Comparison of ENCODE assay signal across 10 cellular contexts in genomic region chr1:23792151-23792945, GRCh38. TPM values are rescaled to one million over a fixed set of nuclear protein-coding genes. Genes with fewer than 3 reads are reported as not detected.
DNase-seq lines count a peak whose midpoint lies in the region; ATAC-seq lines count a peak whose summit lies in the region.
"Had no signal": no experiment of that assay in that cellular context is flagged by ENCODE, and none has a peak within 500 bp of the region (broad histone marks: within the 10 kb centered on the region; RNA-seq: fewer than 3 reads in every experiment).

No MANE protein-coding gene starts in this region.

- H3K27me3 ChIP-seq in BLaER1 (no peaks in the 10 kb centered on the region), Karpas-422 (ENCODE audit: low read length) (no peaks in the 10 kb centered on the region), duodenal mucosa (ENCODE audit: control insufficient read depth in 1 of 2, insufficient read depth in 2 of 2, low read length in 2 of 2) (no peaks in the 10 kb centered on the region)
- H3K27me3 ChIP-seq: adrenal gland had no signal

- H3K36me3 ChIP-seq in BLaER1 (peaks cover 60% of the 10 kb centered on the region), Karpas-422 (ENCODE audit: insufficient read depth, low read length) (0 out of 2 replicates have a peak, but pooled peaks cover 7% of the 10 kb centered on the region), duodenal mucosa (ENCODE audit: control insufficient read depth in 1 of 2, insufficient read depth in 2 of 2, low read length in 2 of 2) (peaks cover 6 to 29% of the 10 kb centered on the region in 2 donors)

- peak overlapping the region; percentile 18; the same call in 1 of the 2 replicates for H3K27ac ChIP-seq in BLaER1
- no peak overlapping the region for H3K27ac ChIP-seq in Karpas-422 (ENCODE audit: low read length)
- H3K27ac ChIP-seq in duodenal mucosa (ENCODE audit: low read depth, low read length): no peak overlapping the region

- H3K4me3 ChIP-seq in BLaER1 (peak overlapping the region; percentile 88), Karpas-422 (ENCODE audit: low read length) (peak overlapping the region; percentile 96), duodenal mucosa (ENCODE audit: low read depth in 1 of 2, low read length in 2 of 2) (peak overlapping the region; percentile 91 to 97)

- peaks cover 9% of the 10 kb centered on the region for H3K36me3 Mint-ChIP-seq in natural killer cell treated with Interleukin-12 subunit alpha and Interleukin-12 subunit beta and Interleukin-15 and Interleukin-18, amount 100 ng/mL, for 72 hours

- H3K27ac Mint-ChIP-seq in natural killer cell treated with Interleukin-12 subunit alpha and Interleukin-12 subunit beta and Interleukin-15 and Interleukin-18, amount 100 ng/mL, for 72 hours: peak overlapping the region; percentile 88 to 96

- peaks cover 16% of the 10 kb centered on the region for H4K20me1 ChIP-seq in BLaER1
- peaks cover 6% of the 10 kb centered on the region; the same call in 1 of the 2 replicates for H4K20me1 ChIP-seq in Karpas-422 (ENCODE audit: insufficient read depth, low read depth, low read length)

- no peaks in the 10 kb centered on the region for H3K9me3 ChIP-seq in BLaER1
- H3K9me3 ChIP-seq in Karpas-422 (ENCODE audit: low read length): no peaks in the 10 kb centered on the region
- H3K9me3 ChIP-seq in duodenal mucosa (ENCODE audit: control insufficient read depth in 1 of 2, low read length in 2 of 2): no peaks in the 10 kb centered on the region
- H3K9me3 ChIP-seq: adrenal gland had no signal

- H3K4me1 ChIP-seq in BLaER1 (peaks cover 27% of the 10 kb centered on the region), Karpas-422 (ENCODE audit: low read length) (peaks cover 24% of the 10 kb centered on the region), duodenal mucosa (ENCODE audit: control insufficient read depth in 1 of 2, insufficient read depth in 2 of 2, low read length in 2 of 2) (peaks cover 22 to 37% of the 10 kb centered on the region in 2 donors)

- H3K4me3 Mint-ChIP-seq in natural killer cell treated with Interleukin-12 subunit alpha and Interleukin-12 subunit beta and Interleukin-15 and Interleukin-18, amount 100 ng/mL, for 72 hours: peak overlapping the region; percentile 95

- H2AFZ ChIP-seq in Karpas-422 (ENCODE audit: low read length): no peak overlapping the region

- DNase-seq in Karpas-422 (no peak), NCI-H226 (no peak), MV-4-11 (lab: John Stamatoyannopoulos, UW) (no peak), HuH-7.5 (ENCODE audit: low spot score) (no peak), NCI-H446 (lab: John Stamatoyannopoulos, UW) (no peak)
- DNase-seq in natural killer cell treated with Interleukin-12 subunit alpha and Interleukin-12 subunit beta and Interleukin-15 and Interleukin-18, amount 100 ng/mL, for 72 hours (ENCODE audit: low spot score): no peak
- DNase-seq: NCI-H1092 had no signal

- no peak for ATAC-seq in natural killer cell treated with Interleukin-12 subunit alpha and Interleukin-12 subunit beta and Interleukin-15 and Interleukin-18, amount 100 ng/mL, for 72 hours

- H3K9me2 ChIP-seq in Karpas-422 (replicated peaks; ENCODE audit: insufficient read depth, low read length): no peaks in the 10 kb centered on the region

- H3K4me1 Mint-ChIP-seq in natural killer cell treated with Interleukin-12 subunit alpha and Interleukin-12 subunit beta and Interleukin-15 and Interleukin-18, amount 100 ng/mL, for 72 hours (ENCODE audit: low read depth in 2 of 2): peaks cover 16 to 22% of the 10 kb centered on the region in 2 donors

- H3K79me2 ChIP-seq in Karpas-422 (ENCODE audit: low read length): peaks cover 20% of the 10 kb centered on the region

- peak overlapping the region; percentile 94 for H3K4me2 ChIP-seq in BLaER1
- peak overlapping the region; percentile 99 for H3K4me2 ChIP-seq in Karpas-422 (ENCODE audit: low read depth, low read length, poor library complexity, severe bottlenecking)

- H3K9me3 Mint-ChIP-seq in natural killer cell treated with Interleukin-12 subunit alpha and Interleukin-12 subunit beta and Interleukin-15 and Interleukin-18, amount 100 ng/mL, for 72 hours: no peaks in the 10 kb centered on the region

- no peaks in the 10 kb centered on the region for H3K27me3 Mint-ChIP-seq in natural killer cell treated with Interleukin-12 subunit alpha and Interleukin-12 subunit beta and Interleukin-15 and Interleukin-18, amount 100 ng/mL, for 72 hours

- H3K9ac ChIP-seq in BLaER1: peak overlapping the region; percentile 87; the same call in 1 of the 2 replicates
- H3K9ac ChIP-seq in Karpas-422 (ENCODE audit: low read length): peak overlapping the region; percentile 89
- peak overlapping the region; percentile 26 to 43 for H3K9ac ChIP-seq in duodenal mucosa (ENCODE audit: low read depth in 1 of 2, low read length in 2 of 2)

RNA-seq across cellular contexts. Expression of gene LYPLA2, which starts 1.4 kb away (rescaled TPM):
- 43.1 and 69.8 TPM in 2 replicates for total RNA-seq in Karpas-422 (2014; rRNA removed; shearing (Covaris generic); ENCODE audit: low replicate concordance)
- 100 to 1,000 TPM; 117 to 120 TPM for total RNA-seq in natural killer cell treated with Interleukin-12 subunit alpha and Interleukin-12 subunit beta and Interleukin-15 and Interleukin-18, amount 100 ng/mL, for 72 hours

RNA-seq across cellular contexts. Expression of gene GALE, which starts 8.2 kb away (rescaled TPM):
- total RNA-seq in Karpas-422 (2014; rRNA removed; shearing (Covaris generic); ENCODE audit: low replicate concordance): 16.8 and 39.7 TPM in 2 replicates
- 10 to 100 TPM; 54.3 to 68.1 TPM for total RNA-seq in natural killer cell treated with Interleukin-12 subunit alpha and Interleukin-12 subunit beta and Interleukin-15 and Interleukin-18, amount 100 ng/mL, for 72 hours

RNA-seq across cellular contexts. Expression of gene PITHD1, which starts 14.1 kb away (rescaled TPM):
- 35.6 and 55.7 TPM in 2 replicates for total RNA-seq in Karpas-422 (2014; rRNA removed; shearing (Covaris generic); ENCODE audit: low replicate concordance)
- total RNA-seq in natural killer cell treated with Interleukin-12 subunit alpha and Interleukin-12 subunit beta and Interleukin-15 and Interleukin-18, amount 100 ng/mL, for 72 hours: 10 to 100 TPM; 68.6 to 77.7 TPM

RNA-seq across cellular contexts. Expression of gene HMGCL, which starts 32.9 kb away (rescaled TPM):
- total RNA-seq in Karpas-422 (2014; rRNA removed; shearing (Covaris generic); ENCODE audit: low replicate concordance): 25.6 and 45.2 TPM in 2 replicates
- 10 to 100 TPM; 26.1 to 29.1 TPM for total RNA-seq in natural killer cell treated with Interleukin-12 subunit alpha and Interleukin-12 subunit beta and Interleukin-15 and Interleukin-18, amount 100 ng/mL, for 72 hours

RNA-seq across cellular contexts. Expression of gene ELOA, which starts 49.1 kb away (rescaled TPM):
- total RNA-seq in Karpas-422 (2014; rRNA removed; shearing (Covaris generic); ENCODE audit: low replicate concordance): 14.6 and 16.9 TPM in 2 replicates
- total RNA-seq in natural killer cell treated with Interleukin-12 subunit alpha and Interleukin-12 subunit beta and Interleukin-15 and Interleukin-18, amount 100 ng/mL, for 72 hours: 10 to 100 TPM; 74.7 to 84.5 TPM

Comparison
In these comparisons a context has a peak if more than half of its experiments do, and no peak if none do; other contexts are left out.
1. H3K9ac ChIP-seq: peak in every context shown above with its lines; median percentile 89 in Karpas-422; 87 in BLaER1; 34 in duodenal mucosa.